11 cellular contexts compared by ENCODE assay signal in genomic region chr1:12339410-12339809, GRCh38.
DNase-seq lines count a peak whose midpoint lies in the region; TF ChIP-seq lines count a peak whose summit lies in the region.
"Had no signal": no experiment of that assay in that cellular context is flagged by ENCODE, and none has a peak within 500 bp of the region (broad histone marks: within the 10 kb centered on the region; RNA-seq: fewer than 3 reads in every experiment).

No MANE protein-coding gene starts in this region.

- H3K9me2 ChIP-seq in Karpas-422 (replicated peaks; ENCODE audit: insufficient read depth, low read length): no peaks in the 10 kb centered on the region

- POLR2A ChIA-PET in A673 (lab: Charles Lee; ENCODE audit: low non-redundant PET): interaction anchor here (0.7 kb wide), 1 partner anchor 19 kb away, joined by 3 read pairs; no protein-coding TSS in a partner anchor
- POLR2A ChIA-PET in CD8-positive, alpha-beta memory T cell (lab: Charles Lee): no interaction called here

- H3K4me3 ChIP-seq in A673 (ENCODE audit: low read depth, low read length, poor library complexity, severe bottlenecking) (no peak overlapping the region), Karpas-422 (ENCODE audit: low read length) (no peak overlapping the region), endodermal cell (ENCODE audit: low read length) (no peak overlapping the region)
- no peak overlapping the region for H3K4me3 ChIP-seq in CD8-positive, alpha-beta memory T cell (ENCODE audit: low read length)

- BruUV-seq in A673 (replicated peaks; lab: Mats Ljungman, UMichigan): no TSS peak

- H3K4me2 ChIP-seq in Karpas-422 (ENCODE audit: low read depth, low read length, poor library complexity, severe bottlenecking): peak overlapping the region; percentile 4

- 81 to 84% methylated on average over 2 to 3 of the region's 3 CpGs for WGBS in endodermal cell (ENCODE audit: insufficient coverage in 1 of 2, insufficient read length in 1 of 2), 2 experiments

- H3K27me3 ChIP-seq in A673 (replicated peaks; ENCODE audit: insufficient read depth, low read depth, low read length, poor library complexity) (no peaks in the 10 kb centered on the region), Karpas-422 (ENCODE audit: low read length) (no peaks in the 10 kb centered on the region), endodermal cell (ENCODE audit: control insufficient read depth, insufficient read depth, low read length, poor library complexity, severe bottlenecking) (no peaks in the 10 kb centered on the region)
- H3K27me3 ChIP-seq in CD8-positive, alpha-beta memory T cell (ENCODE audit: insufficient read depth, low read length, poor library complexity, severe bottlenecking): no peaks in the 10 kb centered on the region

- H3K27me3 Mint-ChIP-seq in endodermal cell (ENCODE audit: insufficient read depth) (no peaks in the 10 kb centered on the region), mesothelial cell of epicardium (ENCODE audit: low read depth) (no peaks in the 10 kb centered on the region)
- no peaks in the 10 kb centered on the region for H3K27me3 Mint-ChIP-seq in CD8-positive, alpha-beta memory T cell
- H3K27me3 Mint-ChIP-seq: central memory CD8-positive, alpha-beta T cell had no signal

- H3K27ac Mint-ChIP-seq in endodermal cell: no peak overlapping the region
- peak overlapping the region; percentile 88 for H3K27ac Mint-ChIP-seq in mesothelial cell of epicardium
- no peak overlapping the region for H3K27ac Mint-ChIP-seq in CD8-positive, alpha-beta memory T cell

- no peak overlapping the region for H3K4me3 Mint-ChIP-seq in endodermal cell
- H3K4me3 Mint-ChIP-seq in mesothelial cell of epicardium: no peak overlapping the region
- H3K4me3 Mint-ChIP-seq in CD8-positive, alpha-beta memory T cell: no peak overlapping the region
- H3K4me3 Mint-ChIP-seq: central memory CD8-positive, alpha-beta T cell had no signal

- H3K9me3 Mint-ChIP-seq in endodermal cell (no peaks in the 10 kb centered on the region), mesothelial cell of epicardium (no peaks in the 10 kb centered on the region)
- no peaks in the 10 kb centered on the region for H3K9me3 Mint-ChIP-seq in CD8-positive, alpha-beta memory T cell
- H3K9me3 Mint-ChIP-seq: central memory CD8-positive, alpha-beta T cell had no signal

- peaks cover 4% of the 10 kb centered on the region for H3K36me3 ChIP-seq in A673 (ENCODE audit: insufficient read depth, low read length, poor library complexity, severe bottlenecking)
- H3K36me3 ChIP-seq in Karpas-422 (ENCODE audit: insufficient read depth, low read length): peaks cover 5% of the 10 kb centered on the region; the same call in 1 of the 2 replicates
- peaks cover 33% of the 10 kb centered on the region for H3K36me3 ChIP-seq in endodermal cell (ENCODE audit: control insufficient read depth, insufficient read depth, low read length)
- H3K36me3 ChIP-seq in CD8-positive, alpha-beta memory T cell (ENCODE audit: insufficient read depth, low read length): peaks cover 2% of the 10 kb centered on the region

- H3K4me1 Mint-ChIP-seq in endodermal cell (peaks cover 1% of the 10 kb centered on the region), mesothelial cell of epicardium (peaks cover 82% of the 10 kb centered on the region)
- H3K4me1 Mint-ChIP-seq in CD8-positive, alpha-beta memory T cell: peaks cover 30 to 45% (median 41%) of the 10 kb centered on the region in 3 donors

- H3K36me3 Mint-ChIP-seq in endodermal cell (ENCODE audit: low read depth) (peaks cover 30% of the 10 kb centered on the region), mesothelial cell of epicardium (peaks cover 34% of the 10 kb centered on the region)
- peaks cover 7 to 65% (median 41%) of the 10 kb centered on the region in 3 donors for H3K36me3 Mint-ChIP-seq in CD8-positive, alpha-beta memory T cell

- TF ChIP-seq CTCF in A673 (conservative IDR thresholded peaks at IDR 0.05; ENCODE audit: low read depth, low read length): peak; percentile 22; the same call in 1 of the 2 replicates
- peak; percentile 69 for TF ChIP-seq CTCF in endodermal cell (conservative IDR thresholded peaks at IDR 0.05)
- TF ChIP-seq CTCF in mesothelial cell of epicardium (IDR thresholded peaks at IDR 0.05; ENCODE audit: unreplicated experiment): no peak

- H3K79me2 ChIP-seq in Karpas-422 (ENCODE audit: low read length): no peaks in the 10 kb centered on the region

- H3K9ac ChIP-seq in Karpas-422 (ENCODE audit: low read length): no peak overlapping the region
- no peak overlapping the region for H3K9ac ChIP-seq in endodermal cell (ENCODE audit: extremely low read depth, low read length, poor library complexity, severe bottlenecking)

- no peak overlapping the region for H2AFZ ChIP-seq in Karpas-422 (ENCODE audit: low read length)

- no peaks in the 10 kb centered on the region for H4K20me1 ChIP-seq in Karpas-422 (ENCODE audit: insufficient read depth, low read depth, low read length)

- intact Hi-C loops in A673 (cut with micrococcal nuclease; ENCODE audit: unreplicated experiment): no loop called here

- CTCF ChIA-PET in A673 (lab: Charles Lee): no interaction called here
- CTCF ChIA-PET in CD8-positive, alpha-beta memory T cell (lab: Charles Lee): interaction anchor here (1.0 kb wide), 1 partner anchor 319 kb away, joined by 3 read pairs; no protein-coding TSS in a partner anchor

- H3K4me1 ChIP-seq in A673 (ENCODE audit: insufficient read depth, low read length, poor library complexity, severe bottlenecking) (peaks cover 8% of the 10 kb centered on the region), Karpas-422 (ENCODE audit: low read length) (peaks cover 26% of the 10 kb centered on the region), endodermal cell (ENCODE audit: control insufficient read depth, insufficient read depth, low read length) (no peaks in the 10 kb centered on the region)
- H3K4me1 ChIP-seq in CD8-positive, alpha-beta memory T cell (ENCODE audit: insufficient read depth, low read length): peaks cover 28% of the 10 kb centered on the region

- DNase-seq in A673 (ENCODE audit: low spot score) (no peak), Karpas-422 (no peak), endodermal cell (no peak), mesothelial cell of epicardium (ENCODE audit: low spot score in 2 of 2, unreplicated experiment in 2 of 2) (no peak), NK-92 (lab: John Stamatoyannopoulos, UW; ENCODE audit: unreplicated experiment) (no peak), foreskin melanocyte (no peak), C1 segment of cervical spinal cord (lab: John Stamatoyannopoulos, UW) (no peak)
- DNase-seq in CD8-positive, alpha-beta memory T cell: no peak
- DNase-seq: AML-193; stimulated activated CD8-positive, alpha-beta memory T cell treated with anti-CD3 and anti-CD28 coated beads, Interleukin-4, amount 100 ng/mL, for 48 hours had no signal

- H3K27ac ChIP-seq in A673 (ENCODE audit: low read depth, low read length, poor library complexity, severe bottlenecking) (no peak overlapping the region), Karpas-422 (ENCODE audit: low read length) (peak overlapping the region; percentile 24; the same call in 1 of the 2 replicates), endodermal cell (ENCODE audit: low read depth, low read length) (no peak overlapping the region)
- H3K27ac ChIP-seq in CD8-positive, alpha-beta memory T cell (ENCODE audit: low read depth, low read length): no peak overlapping the region

- H3K9me3 ChIP-seq in A673 (ENCODE audit: low read depth, low read length, poor library complexity, severe bottlenecking) (no peaks in the 10 kb centered on the region), Karpas-422 (ENCODE audit: low read length) (no peaks in the 10 kb centered on the region), endodermal cell (ENCODE audit: control insufficient read depth, low read length) (no peaks in the 10 kb centered on the region)
- H3K9me3 ChIP-seq in CD8-positive, alpha-beta memory T cell (ENCODE audit: low read length): no peaks in the 10 kb centered on the region
